9 cellular contexts compared by ENCODE assay signal in the genomic region with DNA sequence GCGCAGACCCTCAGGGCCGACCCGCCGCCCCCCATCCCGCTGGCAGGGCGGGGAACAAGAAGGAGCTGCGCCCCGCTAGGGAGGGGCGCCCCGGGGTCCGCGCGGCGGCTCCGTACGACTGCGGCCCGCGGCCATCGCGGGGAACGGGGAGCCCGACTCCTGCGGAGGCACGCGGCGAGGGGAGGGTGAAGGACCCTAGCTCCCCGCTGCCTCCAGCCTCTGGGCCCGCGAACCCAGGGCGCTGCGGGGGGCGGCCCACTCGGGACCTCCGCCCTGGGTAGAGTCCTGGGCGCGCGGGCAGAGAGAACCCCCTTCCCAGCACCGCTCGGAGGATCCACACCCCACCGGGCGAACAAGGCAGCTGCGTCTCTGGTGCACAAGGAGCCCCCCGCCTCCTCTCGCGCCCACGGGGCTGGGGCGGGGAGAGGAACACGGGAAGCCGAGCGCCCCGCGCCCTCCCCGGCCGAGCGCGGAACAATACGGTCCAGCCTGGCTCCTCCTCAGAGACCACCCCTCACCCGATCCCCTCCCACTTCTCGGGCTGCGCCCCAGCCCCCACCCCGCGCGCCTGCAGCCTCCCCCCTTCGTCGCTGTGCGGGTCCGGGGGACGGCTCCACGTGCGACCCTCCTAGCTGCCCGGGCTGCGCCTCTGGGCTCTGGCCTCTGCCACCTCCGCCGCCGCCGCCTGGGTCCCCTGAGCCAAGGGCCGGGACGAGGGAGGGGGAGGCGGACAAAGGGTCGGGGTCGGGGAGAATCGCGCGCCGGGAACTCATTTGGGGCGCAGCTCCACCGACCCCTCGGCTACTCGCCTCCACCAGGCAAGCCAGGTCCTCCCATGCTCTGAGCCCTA. TPM values are rescaled to one million over a fixed set of nuclear protein-coding genes. Genes with fewer than 3 reads are reported as not detected.
DNase-seq lines count a peak whose midpoint lies in the region; ATAC-seq, FAIRE-seq and TF ChIP-seq lines count a peak whose summit lies in the region.
"Had no signal": no experiment of that assay in that cellular context is flagged by ENCODE, and none has a peak within 500 bp of the region (broad histone marks: within the 10 kb centered on the region; RNA-seq: fewer than 3 reads in every experiment).

A gene with protein sequence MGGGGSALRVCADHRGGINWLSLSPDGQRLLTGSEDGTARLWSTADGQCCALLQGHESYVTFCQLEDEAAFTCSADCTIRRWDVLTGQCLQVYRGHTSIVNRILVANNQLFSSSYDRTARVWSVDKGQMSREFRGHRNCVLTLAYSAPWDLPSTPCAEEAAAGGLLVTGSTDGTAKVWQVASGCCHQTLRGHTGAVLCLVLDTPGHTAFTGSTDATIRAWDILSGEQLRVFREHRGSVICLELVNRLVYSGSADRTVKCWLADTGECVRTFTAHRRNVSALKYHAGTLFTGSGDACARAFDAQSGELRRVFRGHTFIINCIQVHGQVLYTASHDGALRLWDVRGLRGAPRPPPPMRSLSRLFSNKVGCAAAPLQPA (minus strand): TSS at position 484 of the 850 bp plus-strand sequence. CDS start 449 bp downstream, at position 35.

- H3K4me1 ChIP-seq in BE2C (no peaks in the 10 kb centered on the region), NT2/D1 (ENCODE audit: insufficient read depth, insufficient read length) (peaks cover 3% of the 10 kb centered on the region)
- peaks cover 25% of the 10 kb centered on the region for H3K4me1 ChIP-seq in effector memory CD4-positive, alpha-beta T cell (ENCODE audit: control insufficient read depth, insufficient read depth, low read length, poor library complexity, severe bottlenecking)

- H3K9me3 ChIP-seq in BE2C: no peaks in the 10 kb centered on the region
- H3K9me3 ChIP-seq in NT2/D1 (ENCODE audit: insufficient read depth, low read length): no peaks in the 10 kb centered on the region
- no peaks in the 10 kb centered on the region for H3K9me3 ChIP-seq in effector memory CD4-positive, alpha-beta T cell (ENCODE audit: control insufficient read depth, low read length)

- ATAC-seq in HG03469 (IDR thresholded peaks at IDR 0.05; ENCODE audit: unreplicated experiment): no peak

- DNase-seq in BE2C (no peak), NT2/D1 (ENCODE audit: low read depth, low spot score) (no peak), LoVo (ENCODE audit: low spot score) (no peak), NCI-H2107 treated with DMSO at 0.1 percent for 48 hours (lab: John Stamatoyannopoulos, UW; ENCODE audit: unreplicated experiment) (no peak), urothelium cell line (ENCODE audit: low spot score) (no peak)
- DNase-seq in effector memory CD4-positive, alpha-beta T cell: no peak

- FAIRE-seq in urothelium cell line (lab: Jason Lieb, UNC): no peak
- FAIRE-seq: TTC549 had no signal

- TF ChIP-seq CTCF in BE2C (IDR thresholded peaks at IDR 0.05; ENCODE audit: low read depth, low read length): no peak
- no peak for TF ChIP-seq CTCF in nephron (IDR thresholded peaks at IDR 0.05; ENCODE audit: unreplicated experiment in 3 of 3)

- peak within 1 kb of the TSS; percentile 59 for H3K4me3 ChIP-seq in BE2C (ENCODE audit: low read depth, low read length)
- H3K4me3 ChIP-seq in NT2/D1 (ENCODE audit: insufficient read length, low read depth): peak within 1 kb of the TSS; percentile 66
- H3K4me3 ChIP-seq in effector memory CD4-positive, alpha-beta T cell (ENCODE audit: insufficient read depth, low read depth, low read length, poor library complexity, severe bottlenecking): peak within 1 kb of the TSS; percentile 69

- H3K27ac ChIP-seq in effector memory CD4-positive, alpha-beta T cell (ENCODE audit: insufficient read depth, low read length, poor library complexity, severe bottlenecking): peak within 1 kb of the TSS; percentile 91

- H3K27me3 Mint-ChIP-seq in nephron (ENCODE audit: low read depth): peaks cover 32% of the 10 kb centered on the region

- peak within 1 kb of the TSS; percentile 84 for H3K9ac ChIP-seq in NT2/D1 (ENCODE audit: insufficient read length, low read depth)

- peaks cover 15% of the 10 kb centered on the region for H3K36me3 Mint-ChIP-seq in nephron (ENCODE audit: low read depth)

- H3K27me3 ChIP-seq in BE2C (peaks cover 44% of the 10 kb centered on the region), NT2/D1 (ENCODE audit: insufficient read depth, insufficient read length) (peaks cover 4% of the 10 kb centered on the region)
- H3K27me3 ChIP-seq in effector memory CD4-positive, alpha-beta T cell (replicated peaks; ENCODE audit: control insufficient read depth, insufficient read depth, low read length, poor library complexity, severe bottlenecking): no peaks in the 10 kb centered on the region

- no peaks in the 10 kb centered on the region for H3K9me3 Mint-ChIP-seq in nephron

- peaks cover 15% of the 10 kb centered on the region for H3K4me1 Mint-ChIP-seq in nephron

- peak within 1 kb of the TSS; percentile 83 to 95 (median 91) for H3K27ac Mint-ChIP-seq in nephron

- no peaks in the 10 kb centered on the region for H3K36me3 ChIP-seq in BE2C
- H3K36me3 ChIP-seq in NT2/D1 (ENCODE audit: insufficient read depth, insufficient read length, low read length): peaks cover 7% of the 10 kb centered on the region
- peaks cover 3% of the 10 kb centered on the region for H3K36me3 ChIP-seq in effector memory CD4-positive, alpha-beta T cell (ENCODE audit: control insufficient read depth, insufficient read depth, low read length)

- H3K4me3 Mint-ChIP-seq in nephron: peak within 1 kb of the TSS; percentile 89 to 100 (median 96)

RNA-seq across cellular contexts. Expression of the gene that starts here (rescaled TPM):
- polyA plus RNA-seq in BE2C (2012; ENCODE audit: insufficient read depth, insufficient read length, low read depth): 3.4 TPM
